1 cellular context compared by ENCODE assay signal in the genomic region with DNA sequence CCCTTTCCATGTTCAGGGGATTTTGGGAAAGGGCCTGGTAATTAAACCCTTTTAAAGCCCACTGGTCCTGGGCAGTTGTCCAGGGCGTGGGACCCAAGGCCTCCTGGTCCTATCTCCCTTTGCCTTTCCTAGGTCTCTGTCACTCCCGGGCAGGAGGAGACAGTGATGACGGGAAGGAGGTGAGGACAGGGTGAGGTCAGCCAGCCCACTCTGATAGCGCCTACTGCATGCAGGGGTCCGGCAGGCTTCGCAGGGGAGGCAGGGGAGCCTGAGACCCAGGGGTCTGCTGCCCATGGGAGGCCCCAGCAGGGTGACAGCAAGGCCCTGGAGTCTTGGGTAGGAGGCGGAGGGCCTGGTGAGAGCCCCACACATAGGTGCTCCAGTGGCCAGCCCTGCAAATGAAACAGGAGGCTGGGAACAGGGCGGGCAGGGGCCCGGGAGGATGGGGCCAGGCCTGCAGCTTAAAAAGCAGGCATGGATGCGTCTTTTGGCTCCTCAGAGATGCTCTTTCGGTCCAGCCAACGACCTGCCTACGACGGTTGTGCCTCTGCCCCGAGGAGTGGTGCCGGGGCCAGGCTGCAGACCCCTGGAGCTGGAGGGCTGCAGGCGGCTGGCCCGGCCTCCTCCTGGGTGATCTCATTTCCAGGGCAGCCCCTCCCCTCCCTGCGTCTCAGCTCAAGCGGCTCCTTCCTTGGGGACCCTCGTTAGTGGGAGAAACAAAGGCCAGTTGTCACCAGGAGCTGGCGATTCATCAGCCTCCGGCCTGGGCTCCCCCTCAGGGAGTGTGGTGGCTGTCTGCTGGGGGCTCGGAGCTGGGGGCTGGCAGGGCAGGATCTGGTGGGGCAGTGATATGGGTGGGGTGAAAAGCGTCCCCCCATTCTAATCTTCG.
TF ChIP-seq lines count a peak whose summit lies in the region.

No MANE protein-coding gene starts in this region.

TF ChIP-seq in HepG2, 621 proteins besides CTCF, POLR2A, EP300 and RAD21:
- TF ChIP-seq, protein P1, sequence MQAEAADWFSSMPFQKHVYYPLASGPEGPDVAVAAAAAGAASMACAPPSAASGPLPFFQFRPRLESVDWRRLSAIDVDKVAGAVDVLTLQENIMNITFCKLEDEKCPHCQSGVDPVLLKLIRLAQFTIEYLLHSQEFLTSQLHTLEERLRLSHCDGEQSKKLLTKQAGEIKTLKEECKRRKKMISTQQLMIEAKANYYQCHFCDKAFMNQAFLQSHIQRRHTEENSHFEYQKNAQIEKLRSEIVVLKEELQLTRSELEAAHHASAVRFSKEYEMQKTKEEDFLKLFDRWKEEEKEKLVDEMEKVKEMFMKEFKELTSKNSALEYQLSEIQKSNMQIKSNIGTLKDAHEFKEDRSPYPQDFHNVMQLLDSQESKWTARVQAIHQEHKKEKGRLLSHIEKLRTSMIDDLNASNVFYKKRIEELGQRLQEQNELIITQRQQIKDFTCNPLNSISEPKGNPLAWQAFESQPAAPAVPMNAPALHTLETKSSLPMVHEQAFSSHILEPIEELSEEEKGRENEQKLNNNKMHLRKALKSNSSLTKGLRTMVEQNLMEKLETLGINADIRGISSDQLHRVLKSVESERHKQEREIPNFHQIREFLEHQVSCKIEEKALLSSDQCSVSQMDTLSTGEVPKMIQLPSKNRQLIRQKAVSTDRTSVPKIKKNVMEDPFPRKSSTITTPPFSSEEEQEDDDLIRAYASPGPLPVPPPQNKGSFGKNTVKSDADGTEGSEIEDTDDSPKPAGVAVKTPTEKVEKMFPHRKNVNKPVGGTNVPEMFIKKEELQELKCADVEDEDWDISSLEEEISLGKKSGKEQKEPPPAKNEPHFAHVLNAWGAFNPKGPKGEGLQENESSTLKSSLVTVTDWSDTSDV (CRISPR knock-in tag; IDR thresholded peaks at IDR 0.05): 0 out of 2 replicates have a peak, but pooled peaks have one; percentile 40
- TF ChIP-seq ZKSCAN5 (CRISPR knock-in tag; IDR thresholded peaks at IDR 0.05): peak; percentile 56; the same call in 1 of the 2 replicates
- TF ChIP-seq TOPORS (CRISPR knock-in tag; IDR thresholded peaks at IDR 0.05): 0 out of 2 replicates have a peak, but pooled peaks have one; percentile 1
- 0 out of 2 replicates have a peak, but pooled peaks have one; percentile 37 for TF ChIP-seq ZNF33A (CRISPR knock-in tag; IDR thresholded peaks at IDR 0.05; ENCODE audit: borderline replicate concordance)
- TF ChIP-seq ZNF260 (CRISPR knock-in tag; IDR thresholded peaks at IDR 0.05; ENCODE audit: borderline replicate concordance, low read depth): no peak
